Comparison of ENCODE assay signal across 1 cellular context in the genomic region with DNA sequence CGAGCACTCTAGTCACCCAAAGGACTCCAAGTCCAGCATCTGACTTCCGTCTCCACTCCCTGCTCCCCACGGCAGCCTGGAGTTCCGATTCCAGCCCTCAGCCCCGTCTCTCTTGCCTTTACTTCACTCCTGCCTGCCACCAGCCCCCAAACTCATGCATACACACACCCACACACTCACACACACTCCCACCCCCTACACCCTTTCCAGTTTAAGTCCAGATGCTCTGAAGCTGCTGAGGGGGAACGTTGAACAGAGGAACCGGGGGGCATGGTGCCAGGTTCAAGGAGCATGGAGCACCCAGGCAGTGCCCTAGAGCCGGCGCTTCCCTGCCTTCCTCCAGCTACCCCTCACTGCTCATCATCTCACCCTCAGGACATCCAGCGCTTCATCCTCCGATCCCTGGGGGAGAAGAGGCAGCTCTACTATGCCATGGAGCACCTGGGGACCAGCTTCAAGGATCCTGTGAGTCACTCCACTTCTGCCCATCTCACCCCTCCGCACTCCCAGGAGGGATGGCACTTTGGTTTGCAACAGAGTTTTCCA.
TF ChIP-seq lines count a peak whose summit lies in the region.

No MANE protein-coding gene starts in this region.

TF ChIP-seq in HEK293, 187 proteins besides CTCF, POLR2A, EP300 and RAD21:
- TF ChIP-seq ZFHX2 (tag by site-specific recombination; conservative IDR thresholded peaks at IDR 0.05) (peak; percentile 63), ZNF394 (tag by site-specific recombination; IDR thresholded peaks at IDR 0.05; ENCODE audit: borderline replicate concordance) (peak; percentile 27; the same call in 1 of the 2 replicates), SP7 (tag by site-specific recombination; IDR thresholded peaks at IDR 0.05) (no peak), EGR2 (tag by site-specific recombination; IDR thresholded peaks at IDR 0.05; ENCODE audit: low read depth) (peak; percentile 76), ZNF223 (tag by site-specific recombination; IDR thresholded peaks at IDR 0.05) (no peak)
